8 cellular contexts compared by ENCODE assay signal in genomic region chr7:105656922-105657521, GRCh38.
DNase-seq lines count a peak whose midpoint lies in the region; ATAC-seq, FAIRE-seq and TF ChIP-seq lines count a peak whose summit lies in the region.

No MANE protein-coding gene starts in this region.

- no peak for FAIRE-seq in pancreas (lab: Jason Lieb, UNC)

- intact Hi-C loops in pancreas (cut with DNase I), result loop anchor here in 1 of 3 donors (10.0 kb wide), 2 partner anchors 88 to 348 kb away; no protein-coding TSS in a partner anchor

- DNase-seq in DMS153 treated with DMSO at 0.1 percent for 48 hours (lab: John Stamatoyannopoulos, UW; ENCODE audit: unreplicated experiment), result peak; percentile 21
- DNase-seq in DMS153 (lab: John Stamatoyannopoulos, UW), result no peak
- peak; percentile 38 for DNase-seq in LHCN-M2 (ENCODE audit: low read depth)
- peak; percentile 83 for DNase-seq in activated CD4-positive, alpha-beta T cell treated with anti-CD3 and anti-CD28 coated beads for 48 hours
- DNase-seq in ecto neural progenitor cell (ENCODE audit: low spot score), result peak; percentile 74
- DNase-seq in pancreas, result peak in 2 of 6 donors; percentile 35 to 48

- peak in 2 of 4 donors; percentile 14 to 35 for ATAC-seq in pancreas
- no peak for ATAC-seq in HG03354 (IDR thresholded peaks at IDR 0.05; ENCODE audit: poor library complexity, severe bottlenecking, unreplicated experiment)
- no peak for ATAC-seq in GM19395 (IDR thresholded peaks at IDR 0.05; ENCODE audit: unreplicated experiment)

- peak; percentile 30 to 71 (median 44) for TF ChIP-seq CTCF in pancreas (IDR thresholded peaks at IDR 0.05)

- H3K27me3 ChIP-seq in pancreas, result no peaks in the 10 kb centered on the region

- H3K36me3 ChIP-seq in pancreas, result no peaks in the 10 kb centered on the region

- no peaks in the 10 kb centered on the region for H3K9me3 ChIP-seq in pancreas

- WGBS in pancreas, 2 donors, result 69 to 70% methylated on average over 7 of the region's 7 CpGs

- no peak overlapping the region for H3K4me3 ChIP-seq in pancreas

- no peak overlapping the region for H3K27ac ChIP-seq in pancreas

- peaks cover 0 to 30% (median 0%) of the 10 kb centered on the region in 3 donors for H3K4me1 ChIP-seq in pancreas
